In the genomic region with DNA sequence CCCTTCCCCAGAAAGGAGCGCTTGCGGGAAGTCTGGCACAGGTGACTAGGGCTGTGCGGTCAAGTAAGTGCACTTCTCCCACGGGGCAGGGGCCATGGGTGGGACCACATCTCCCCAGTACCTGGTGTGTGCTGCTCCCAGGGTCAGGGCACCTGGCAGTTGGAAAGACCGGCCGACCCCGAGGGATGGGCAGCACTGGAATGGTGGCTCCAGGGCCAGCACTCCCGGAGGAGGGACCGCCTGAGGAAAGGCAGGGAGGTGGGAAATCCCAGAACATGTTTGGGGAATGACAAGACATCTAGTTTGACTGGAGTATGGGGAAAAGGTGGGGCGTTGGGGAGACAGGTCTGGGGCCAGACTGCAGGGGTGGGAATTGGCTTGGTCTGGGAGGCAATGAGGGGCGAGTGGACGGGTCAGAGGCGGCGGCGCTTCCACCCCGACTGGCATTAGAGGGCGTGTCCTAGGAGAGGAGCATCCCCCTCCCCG, we compare ENCODE assay signal across 8 cellular contexts. TPM values are rescaled to one million over a fixed set of nuclear protein-coding genes. Genes with fewer than 3 reads are reported as not detected.
DNase-seq lines count a peak whose midpoint lies in the region; ATAC-seq and TF ChIP-seq lines count a peak whose summit lies in the region.

No MANE protein-coding gene starts in this region.

- H3K27ac ChIP-seq in SK-N-MC, result no peak overlapping the region
- H3K27ac ChIP-seq in psoas muscle, result no peak overlapping the region

- no peak for TF ChIP-seq CTCF in foreskin fibroblast (IDR thresholded peaks at IDR 0.05; ENCODE audit: low read depth, low read length)
- TF ChIP-seq CTCF in psoas muscle (IDR thresholded peaks at IDR 0.05), result no peak

- intact Hi-C loops in psoas muscle (cut with DNase I), result loop anchor here in 1 of 2 donors (5.0 kb wide), 1 partner anchor 121 kb away; a partner anchor contains a TSS

- no peak for DNase-seq in SK-N-MC (ENCODE audit: low read depth, low spot score)
- DNase-seq in foreskin fibroblast, result no peak
- no peak for DNase-seq in psoas muscle
- DNase-seq in NCI-H748 (lab: John Stamatoyannopoulos, UW; ENCODE audit: unreplicated experiment), result no peak
- no peak for DNase-seq in NCI-H2029 (lab: John Stamatoyannopoulos, UW)

- peak overlapping the region; percentile 69; the same call in 1 of the 2 replicates for H3K9ac ChIP-seq in ES-I3 (ENCODE audit: low read depth, low read length)
- no peak overlapping the region for H3K9ac ChIP-seq in SK-N-MC (ENCODE audit: insufficient read length)

- H3K36me3 ChIP-seq in ES-I3 (ENCODE audit: insufficient read depth, low read length) (no peaks in the 10 kb centered on the region), SK-N-MC (ENCODE audit: insufficient read depth, low read length) (no peaks in the 10 kb centered on the region), psoas muscle (ENCODE audit: insufficient read depth in 1 of 2, low read depth in 1 of 2) (no peaks in the 10 kb centered on the region)

- WGBS in psoas muscle, 3 donors, result 17 to 29% (median 27%) methylated on average over 10 to 18 of the region's 18 CpGs

- peaks cover 0 to 34% (median 0%) of the 10 kb centered on the region in 3 donors for H3K27me3 ChIP-seq in psoas muscle (ENCODE audit: insufficient read depth in 3 of 3, low read length in 2 of 3)

- H3K4me1 ChIP-seq in ES-I3 (ENCODE audit: insufficient read depth, low read length) (peaks cover 10% of the 10 kb centered on the region), psoas muscle (peaks cover 8% of the 10 kb centered on the region)

- H3K9me3 ChIP-seq in ES-I3 (ENCODE audit: control insufficient read depth, insufficient read depth, low read length), result no peaks in the 10 kb centered on the region
- no peaks in the 10 kb centered on the region for H3K9me3 ChIP-seq in SK-N-MC (ENCODE audit: low read depth, low read length)
- no peaks in the 10 kb centered on the region for H3K9me3 ChIP-seq in psoas muscle

- peak in 2 of 4 donors; percentile 27 to 29 for ATAC-seq in psoas muscle
- ATAC-seq in GM18870 (IDR thresholded peaks at IDR 0.05; ENCODE audit: unreplicated experiment), result no peak
- no peak for ATAC-seq in GM21786 (IDR thresholded peaks at IDR 0.05; ENCODE audit: unreplicated experiment)

- H3K4me3 ChIP-seq in SK-N-MC (peak overlapping the region; percentile 90), foreskin fibroblast (ENCODE audit: low read depth in 1 of 2, low read length in 2 of 2) (peak overlapping the region; percentile 66 to 80), psoas muscle (peak overlapping the region; percentile 84)

RNA-seq across cellular contexts. Expression of a gene that starts 0.7 kb away (rescaled TPM):
- 1 to 10 TPM; 3.6 to 6.5 (median 4.9) TPM for total RNA-seq in psoas muscle
- 1 to 10 TPM; 2.5 to 3.4 (median 3.2) TPM for polyA plus RNA-seq in psoas muscle

RNA-seq across cellular contexts. Expression of a gene that starts 33.4 kb away (rescaled TPM):
- total RNA-seq in psoas muscle, result not detected
- polyA plus RNA-seq in psoas muscle, result under 1 TPM in 2 of 3 donors, not detected in 1; 0.03 to 0.04 TPM

RNA-seq across cellular contexts. Expression of a gene that starts 54.9 kb away (rescaled TPM):
- 10 to 100 TPM; 52.1 to 58.3 (median 54.6) TPM for total RNA-seq in psoas muscle
- 100 to 1,000 TPM in 1 of 3 donors, 10 to 100 TPM in 2; 59.2 to 125 (median 75.9) TPM for polyA plus RNA-seq in psoas muscle
